1 cellular context compared by ENCODE assay signal in the genomic region with DNA sequence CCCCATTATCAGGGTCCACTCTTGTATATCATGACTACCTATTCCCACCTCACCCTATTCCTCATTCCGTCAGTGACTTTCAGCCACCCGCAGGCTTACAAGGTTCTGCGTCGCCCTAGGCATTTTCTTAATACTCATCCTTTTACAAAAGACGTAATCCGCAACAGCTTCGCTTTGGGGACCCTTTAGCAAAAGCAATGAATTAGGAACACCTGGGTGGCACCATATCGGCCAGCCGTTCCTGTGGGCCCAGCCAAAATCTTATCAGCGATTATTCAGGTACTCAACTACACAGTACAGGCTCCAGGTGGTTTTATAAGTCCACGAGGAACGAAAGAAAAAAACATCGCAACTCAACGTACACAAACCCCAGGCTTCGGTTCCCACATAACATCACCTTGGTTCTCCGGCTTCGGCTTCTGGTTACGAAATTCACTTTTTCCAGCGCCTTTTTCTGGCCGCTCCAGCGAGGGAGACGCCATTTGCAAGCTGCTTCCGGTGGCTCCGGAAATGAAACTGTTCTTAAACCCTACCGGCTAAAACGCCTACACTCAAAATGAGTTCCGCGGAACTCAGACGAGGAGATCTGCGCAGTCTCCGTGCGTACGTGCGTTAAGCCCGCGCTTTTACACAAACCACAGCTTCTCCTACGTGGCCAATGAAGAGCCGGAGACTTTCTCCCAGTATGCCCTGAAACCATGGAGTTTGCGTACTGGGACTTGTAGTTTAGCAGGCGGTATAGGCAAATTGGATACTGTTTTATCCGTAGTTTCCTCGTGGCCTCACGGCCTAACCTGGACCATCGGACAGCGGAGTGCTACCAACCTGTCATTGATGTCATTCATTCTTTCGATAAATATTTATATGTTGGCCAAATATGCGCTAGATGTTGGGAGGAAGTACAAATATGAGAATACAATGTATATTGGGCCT.
TF ChIP-seq lines count a peak whose summit lies in the region.

A gene (minus strand): TSS at position 494 of the 933 bp plus-strand sequence. CDS start 12 bp downstream, at position 482.

TF ChIP-seq in liver, 16 proteins besides CTCF, POLR2A, EP300 and RAD21 (continued from another document):
- TF ChIP-seq, protein P1, sequence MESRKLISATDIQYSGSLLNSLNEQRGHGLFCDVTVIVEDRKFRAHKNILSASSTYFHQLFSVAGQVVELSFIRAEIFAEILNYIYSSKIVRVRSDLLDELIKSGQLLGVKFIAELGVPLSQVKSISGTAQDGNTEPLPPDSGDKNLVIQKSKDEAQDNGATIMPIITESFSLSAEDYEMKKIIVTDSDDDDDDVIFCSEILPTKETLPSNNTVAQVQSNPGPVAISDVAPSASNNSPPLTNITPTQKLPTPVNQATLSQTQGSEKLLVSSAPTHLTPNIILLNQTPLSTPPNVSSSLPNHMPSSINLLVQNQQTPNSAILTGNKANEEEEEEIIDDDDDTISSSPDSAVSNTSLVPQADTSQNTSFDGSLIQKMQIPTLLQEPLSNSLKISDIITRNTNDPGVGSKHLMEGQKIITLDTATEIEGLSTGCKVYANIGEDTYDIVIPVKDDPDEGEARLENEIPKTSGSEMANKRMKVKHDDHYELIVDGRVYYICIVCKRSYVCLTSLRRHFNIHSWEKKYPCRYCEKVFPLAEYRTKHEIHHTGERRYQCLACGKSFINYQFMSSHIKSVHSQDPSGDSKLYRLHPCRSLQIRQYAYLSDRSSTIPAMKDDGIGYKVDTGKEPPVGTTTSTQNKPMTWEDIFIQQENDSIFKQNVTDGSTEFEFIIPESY (IDR thresholded peaks at IDR 0.05): peak; percentile 92
- peak; percentile 91 to 98 for TF ChIP-seq GABPA (IDR thresholded peaks at IDR 0.05 in 1 of 2, conservative IDR thresholded peaks at IDR 0.05 in 1 of 2)
- TF ChIP-seq JUND (IDR thresholded peaks at IDR 0.05): peak in 1 of 2 donors; percentile 43
